ENCODE assay signal across 1 cellular context in the genomic region with DNA sequence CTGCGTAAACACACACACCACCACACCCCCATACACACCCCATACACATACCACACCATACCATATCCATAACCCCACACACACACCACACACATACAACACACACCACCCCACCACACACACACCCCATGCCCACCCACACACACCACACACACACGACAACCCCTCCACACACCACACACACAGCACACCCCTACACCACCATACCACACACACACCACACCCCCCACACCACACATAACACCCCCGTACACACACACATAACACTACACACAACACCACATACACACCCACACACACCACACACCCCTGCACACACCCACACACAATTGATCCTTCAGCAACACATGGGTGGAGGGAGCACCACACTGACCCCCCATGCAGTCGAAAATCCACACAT.
TF ChIP-seq lines count a peak whose summit lies in the region.

No MANE protein-coding gene starts in this region.

TF ChIP-seq in H1, 55 proteins besides CTCF, POLR2A, EP300 and RAD21:
- no peak for TF ChIP-seq TCF12 (IDR thresholded peaks at IDR 0.05; ENCODE audit: low read depth, low read length)
- no peak for TF ChIP-seq HDAC6 (IDR thresholded peaks at IDR 0.05; ENCODE audit: low read depth, low read length)
- no peak for TF ChIP-seq RBBP5 (IDR thresholded peaks at IDR 0.05; ENCODE audit: borderline replicate concordance, low read depth, low read length)
- no peak for TF ChIP-seq TAF1 (IDR thresholded peaks at IDR 0.05; ENCODE audit: low read depth, low read length)
- TF ChIP-seq TEAD4 (IDR thresholded peaks at IDR 0.05; ENCODE audit: low read depth, low read length): no peak
- no peak for TF ChIP-seq E2F6 (IDR thresholded peaks at IDR 0.05)
- TF ChIP-seq BRCA1 (IDR thresholded peaks at IDR 0.05; ENCODE audit: low read depth, low read length): no peak
- no peak for TF ChIP-seq CBX5 (IDR thresholded peaks at IDR 0.05; ENCODE audit: low read depth, low read length)
TF ChIP-seq in H1: peak in this region for 0.
